Comparison of ENCODE assay signal across 8 cellular contexts in genomic region chr5:134524826-134525686, GRCh38. TPM values are rescaled to one million over a fixed set of nuclear protein-coding genes. Genes with fewer than 3 reads are reported as not detected.
A peak's percentile ranks its signal among the peaks of the same experiment; 100 is the strongest.
DNase-seq lines count a peak whose midpoint lies in the region; ATAC-seq and TF ChIP-seq lines count a peak whose summit lies in the region.

Gene JADE2 (plus strand): TSS chr5:134525670. CDS start chr5:134535858, 10,188 bp downstream.

- peak within 1 kb of the TSS; percentile 93 for H3K4me3 Mint-ChIP-seq in HFFc6

- peak within 1 kb of the TSS; percentile 90 for H3K27ac Mint-ChIP-seq in HFFc6

- peak; percentile 42 for ATAC-seq in left lobe of liver

- peaks cover 19% of the 10 kb centered on the region for H3K4me1 Mint-ChIP-seq in HFFc6 (ENCODE audit: low read depth)

- DNase-seq in GM03348 (ENCODE audit: low spot score) (peak; percentile 79), HFFc6 (peak; percentile 68), NCI-H2227 treated with DMSO at 0.1 percent for 48 hours (lab: John Stamatoyannopoulos, UW) (peak; percentile 41), coronary artery (ENCODE audit: low spot score) (peak; percentile 90), left lobe of liver (ENCODE audit: low spot score) (peak; percentile 80), NCI-H128 (lab: John Stamatoyannopoulos, UW; ENCODE audit: unreplicated experiment) (no peak)
- DNase-seq in activated CD4-positive, alpha-beta T cell treated with anti-CD3 and anti-CD28 coated beads, Interleukin-2, amount 50 U/mL, for 1 hour = peak; percentile 80
- DNase-seq in stimulated activated CD4-positive, alpha-beta T cell treated with anti-CD3 and anti-CD28 coated beads, Interleukin-2, amount 100 ng/mL, for 24 hours = peak; percentile 74 to 76

- peak within 1 kb of the TSS; percentile 97 for H3K4me3 ChIP-seq in coronary artery

- H3K36me3 Mint-ChIP-seq in HFFc6 (ENCODE audit: low read depth) = no peaks in the 10 kb centered on the region

- H3K27me3 Mint-ChIP-seq in HFFc6 (ENCODE audit: insufficient read depth) = peaks cover 19% of the 10 kb centered on the region

- peak within 1 kb of the TSS; percentile 96 to 100 for H3K27ac ChIP-seq in coronary artery

- no peak; the same call in 1 of the 2 replicates for TF ChIP-seq CTCF in HFFc6 (IDR thresholded peaks at IDR 0.05)
- no peak for TF ChIP-seq CTCF in coronary artery (IDR thresholded peaks at IDR 0.05)

- H3K9me3 Mint-ChIP-seq in HFFc6 = no peaks in the 10 kb centered on the region

RNA-seq across cellular contexts. Expression of gene JADE2, which starts in this region (rescaled TPM):
- total RNA-seq in HFFc6 (2021; fragmentation: NEBNext Ultra II Directional; extraction: Animal tissue kit (Norgen Biotek cat#: 25700)) = 10 to 100 TPM; 32.8 to 41.0 (median 39.6) TPM
- total RNA-seq in left lobe of liver = 14.2 TPM
